In genomic region chr5:56625577-56625976, GRCh38 we compare ENCODE assay signal across 16 cellular contexts.
A peak's percentile ranks its signal among the peaks of the same experiment; 100 is the strongest.
DNase-seq lines count a peak whose midpoint lies in the region; TF ChIP-seq lines count a peak whose summit lies in the region.
"Had no signal": no experiment of that assay in that cellular context is flagged by ENCODE, and none has a peak within 500 bp of the region (broad histone marks: within the 10 kb centered on the region; RNA-seq: fewer than 3 reads in every experiment).

No MANE protein-coding gene starts in this region.

- POLR2A ChIA-PET in CD8-positive, alpha-beta memory T cell (lab: Charles Lee): no interaction called here

- H3K4me3 Mint-ChIP-seq in HFFc6: peak overlapping the region; percentile 50
- H3K4me3 Mint-ChIP-seq in CD8-positive, alpha-beta memory T cell: no peak overlapping the region
- H3K4me3 Mint-ChIP-seq: neural progenitor cell; T-helper 1 cell treated with Interleukin-12 subunit alpha and Interleukin-12 subunit beta and Interleukin-4 antibody, amounts not matched to agents 30 μg/mL and 1 μg/mL, for 36 hours had no signal

- peak overlapping the region; percentile 74 for H3K27ac Mint-ChIP-seq in HFFc6
- H3K27ac Mint-ChIP-seq in CD8-positive, alpha-beta memory T cell: no peak overlapping the region
- H3K27ac Mint-ChIP-seq: neural progenitor cell; T-helper 1 cell treated with Interleukin-12 subunit alpha and Interleukin-12 subunit beta and Interleukin-4 antibody, amounts not matched to agents 30 μg/mL and 1 μg/mL, for 36 hours had no signal

- no peaks in the 10 kb centered on the region for H3K36me3 ChIP-seq in CD8-positive, alpha-beta memory T cell (ENCODE audit: insufficient read depth, low read length)
- H3K36me3 ChIP-seq: neural progenitor cell had no signal

- no peaks in the 10 kb centered on the region for H3K27me3 Mint-ChIP-seq in HFFc6 (ENCODE audit: insufficient read depth)
- H3K27me3 Mint-ChIP-seq in CD8-positive, alpha-beta memory T cell: peaks cover 7 to 24% of the 10 kb centered on the region in 2 donors

- DNase-seq in HFFc6 (peak; percentile 74), amniotic stem cell (lab: John Stamatoyannopoulos, UW) (peak; percentile 82), fibroblast of villous mesenchyme (ENCODE audit: low read depth) (peak; percentile 98), stromal cell of bone marrow (ENCODE audit: low read depth) (peak; percentile 47), kidney glomerular epithelial cell (lab: John Stamatoyannopoulos, UW) (no peak)
- DNase-seq in CD8-positive, alpha-beta memory T cell: no peak
- DNase-seq in activated CD4-positive, alpha-beta T cell treated with anti-CD3 and anti-CD28 coated beads, Interleukin-2, amount 50 U/mL, for 4 hours: no peak
- DNase-seq: activated CD4-positive, CD25-positive, alpha-beta regulatory T cell treated with anti-CD3 and anti-CD28 coated beads, Interleukin-2, amount 50 U/mL, for 72 hours; activated T-cell treated with anti-CD3 and anti-CD28 coated beads, Interleukin-2, amount 50 U/mL, for 1 hour; anterior cingulate cortex; hippocampal formation; NCI-H1048; NCI-H2227 treated with DMSO at 0.1 percent for 48 hours had no signal

- peaks cover 30% of the 10 kb centered on the region for H3K36me3 Mint-ChIP-seq in HFFc6 (ENCODE audit: low read depth)
- H3K36me3 Mint-ChIP-seq in CD8-positive, alpha-beta memory T cell: peaks cover 0 to 38% (median 5%) of the 10 kb centered on the region in 3 donors
- H3K36me3 Mint-ChIP-seq: neural progenitor cell had no signal

- no peaks in the 10 kb centered on the region for H3K27me3 ChIP-seq in CD8-positive, alpha-beta memory T cell (ENCODE audit: insufficient read depth, low read length, poor library complexity, severe bottlenecking)
- H3K27me3 ChIP-seq: neural progenitor cell had no signal

- no peak overlapping the region for H3K4me3 ChIP-seq in fibroblast of villous mesenchyme (ENCODE audit: low read depth, low read length)
- H3K4me3 ChIP-seq in CD8-positive, alpha-beta memory T cell (ENCODE audit: low read length): no peak overlapping the region
- H3K4me3 ChIP-seq: neural progenitor cell, skin epidermis had no signal

- no peaks in the 10 kb centered on the region for H3K9me3 ChIP-seq in CD8-positive, alpha-beta memory T cell (ENCODE audit: low read length)

- no peak overlapping the region for H3K27ac ChIP-seq in CD8-positive, alpha-beta memory T cell (ENCODE audit: low read depth, low read length)
- H3K27ac ChIP-seq: neural progenitor cell, skin epidermis had no signal

- CTCF ChIA-PET in CD8-positive, alpha-beta memory T cell (lab: Charles Lee): no interaction called here

- TF ChIP-seq CTCF in HFFc6 (IDR thresholded peaks at IDR 0.05): no peak
- TF ChIP-seq CTCF in fibroblast of villous mesenchyme (IDR thresholded peaks at IDR 0.05; ENCODE audit: insufficient read depth, low read depth, low read length): no peak

- peaks cover 31% of the 10 kb centered on the region for H3K9me3 Mint-ChIP-seq in HFFc6
- peaks cover 3 to 25% (median 14%) of the 10 kb centered on the region in 5 donors for H3K9me3 Mint-ChIP-seq in CD8-positive, alpha-beta memory T cell

- peaks cover 62% of the 10 kb centered on the region for H3K4me1 Mint-ChIP-seq in HFFc6 (ENCODE audit: low read depth)
- peaks cover 0 to 10% (median 2%) of the 10 kb centered on the region in 3 donors for H3K4me1 Mint-ChIP-seq in CD8-positive, alpha-beta memory T cell
- H3K4me1 Mint-ChIP-seq: neural progenitor cell had no signal

- H3K4me1 ChIP-seq in CD8-positive, alpha-beta memory T cell (ENCODE audit: insufficient read depth, low read length): no peaks in the 10 kb centered on the region
- H3K4me1 ChIP-seq: neural progenitor cell had no signal

Comparison
In these comparisons a context has a peak if more than half of its experiments do, and no peak if none do; other contexts are left out.
1. DNase-seq: peak in HFFc6 (single experiment), amniotic stem cell (single experiment), fibroblast of villous mesenchyme (single experiment) and stromal cell of bone marrow (single experiment); none in CD8-positive, alpha-beta memory T cell (0 of 5), activated CD4-positive, alpha-beta T cell treated with anti-CD3 and anti-CD28 coated beads, Interleukin-2, amount 50 U/mL, for 4 hours (0 of 2) and kidney glomerular epithelial cell (single experiment).